In genomic region chr3:177905895-177906511, GRCh38 we compare ENCODE assay signal across 9 cellular contexts.
DNase-seq lines count a peak whose midpoint lies in the region; ATAC-seq and TF ChIP-seq lines count a peak whose summit lies in the region.
"Had no signal": no experiment of that assay in that cellular context is flagged by ENCODE, and none has a peak within 500 bp of the region (broad histone marks: within the 10 kb centered on the region; RNA-seq: fewer than 3 reads in every experiment).

No MANE protein-coding gene starts in this region.

- TF ChIP-seq CTCF in chondrocyte (IDR thresholded peaks at IDR 0.05): peak; percentile 41
- no peak for TF ChIP-seq CTCF in liver (IDR thresholded peaks at IDR 0.05; ENCODE audit: low read depth, low read length, missing input control)
- TF ChIP-seq CTCF in WERI-Rb-1 (IDR thresholded peaks at IDR 0.05; ENCODE audit: low read depth, low read length): no peak

- H3K4me1 ChIP-seq in liver (ENCODE audit: control insufficient read depth in 4 of 4, insufficient read depth in 4 of 4, low read length in 3 of 4): no peaks in the 10 kb centered on the region

- H3K27me3 Mint-ChIP-seq in chondrocyte (ENCODE audit: low read depth): no peaks in the 10 kb centered on the region
- no peaks in the 10 kb centered on the region for H3K27me3 Mint-ChIP-seq in activated T-helper 2 cell treated with anti-CD3 and anti-CD28 coated beads, Interferon-gamma antibody, Interleukin-2, Interleukin-4, amounts not matched to agents 10 μg/mL and 5 μg/mL and 100 μg/mL, durations not matched to agents 14 hours and 24 hours and 36 hours (ENCODE audit: low read depth)

- H3K4me3 ChIP-seq in liver (ENCODE audit: low read depth in 1 of 3, low read length in 3 of 3) (no peak overlapping the region), WERI-Rb-1 (ENCODE audit: low read depth, low read length) (no peak overlapping the region)

- H3K9ac ChIP-seq in liver (ENCODE audit: low read depth in 1 of 2, low read length in 2 of 2): no peak overlapping the region

- H3K27me3 ChIP-seq in liver (ENCODE audit: control insufficient read depth in 4 of 4, insufficient read depth in 4 of 4, low read length in 3 of 4) (no peaks in the 10 kb centered on the region), WERI-Rb-1 (ENCODE audit: insufficient read depth, low read depth, severe bottlenecking) (no peaks in the 10 kb centered on the region)

- peak overlapping the region; percentile 78 for H3K27ac Mint-ChIP-seq in chondrocyte (ENCODE audit: unreplicated experiment)
- H3K27ac Mint-ChIP-seq in activated T-helper 2 cell treated with anti-CD3 and anti-CD28 coated beads, Interferon-gamma antibody, Interleukin-2, Interleukin-4, amounts not matched to agents 10 μg/mL and 5 μg/mL and 100 μg/mL, durations not matched to agents 14 hours and 24 hours and 36 hours: no peak overlapping the region

- H3K9me3 Mint-ChIP-seq in chondrocyte (ENCODE audit: low read depth): peaks cover 16% of the 10 kb centered on the region
- H3K9me3 Mint-ChIP-seq in activated T-helper 2 cell treated with anti-CD3 and anti-CD28 coated beads, Interferon-gamma antibody, Interleukin-2, Interleukin-4, amounts not matched to agents 10 μg/mL and 5 μg/mL and 100 μg/mL, durations not matched to agents 14 hours and 24 hours and 36 hours: peaks cover 5% of the 10 kb centered on the region

- intact Hi-C loops in activated T-helper 2 cell treated with anti-CD3 and anti-CD28 coated beads, Interferon-gamma antibody, Interleukin-2, Interleukin-4, amounts not matched to agents 10 μg/mL and 5 μg/mL and 100 μg/mL, durations not matched to agents 14 hours and 24 hours and 36 hours (cut with micrococcal nuclease): no loop called here

- WGBS in liver: 81% methylated on average over 4 of the region's 4 CpGs

- no peak overlapping the region for H3K27ac ChIP-seq in liver (ENCODE audit: low read depth in 1 of 2, low read length in 2 of 2)
- H3K27ac ChIP-seq in WERI-Rb-1: no peak overlapping the region
- H3K27ac ChIP-seq: VCaP had no signal

- H3K36me3 ChIP-seq in liver (ENCODE audit: control insufficient read depth in 4 of 4, insufficient read depth in 3 of 4, low read depth in 1 of 4, low read length in 3 of 4) (peaks cover 0 to 4% (median 0%) of the 10 kb centered on the region in 4 donors), WERI-Rb-1 (no peaks in the 10 kb centered on the region)

- DNase-seq in HT1080 (ENCODE audit: low read depth) (peak; percentile 65), chondrocyte (ENCODE audit: low spot score) (no peak), superior temporal gyrus (ENCODE audit: extremely low spot score) (peak; percentile 71), WERI-Rb-1 (no peak), activated gamma-delta T cell treated with Interleukin-2 at 50 U/mL for 16 hours (no peak)
- no peak for DNase-seq in activated T-helper 2 cell treated with anti-CD3 and anti-CD28 coated beads, Interferon-gamma antibody, Interleukin-2, Interleukin-4, amounts not matched to agents 10 μg/mL and 5 μg/mL and 100 μg/mL, durations not matched to agents 14 hours and 24 hours and 36 hours (ENCODE audit: low spot score)

- H3K4me1 Mint-ChIP-seq in chondrocyte (ENCODE audit: low read depth): peaks cover 52% of the 10 kb centered on the region
- no peaks in the 10 kb centered on the region for H3K4me1 Mint-ChIP-seq in activated T-helper 2 cell treated with anti-CD3 and anti-CD28 coated beads, Interferon-gamma antibody, Interleukin-2, Interleukin-4, amounts not matched to agents 10 μg/mL and 5 μg/mL and 100 μg/mL, durations not matched to agents 14 hours and 24 hours and 36 hours (ENCODE audit: low read depth)

- TF ChIP-seq RAD21 in liver (IDR thresholded peaks at IDR 0.05): peak in 1 of 2 donors; percentile 40

- H3K9me3 ChIP-seq in liver (ENCODE audit: control insufficient read depth in 4 of 4, low read length in 3 of 4) (peaks cover 0 to 2% (median under 1%) of the 10 kb centered on the region in 4 donors), WERI-Rb-1 (ENCODE audit: severe bottlenecking) (no peaks in the 10 kb centered on the region)

- no peak overlapping the region for H3K4me3 Mint-ChIP-seq in chondrocyte (ENCODE audit: unreplicated experiment)
- no peak overlapping the region for H3K4me3 Mint-ChIP-seq in activated T-helper 2 cell treated with anti-CD3 and anti-CD28 coated beads, Interferon-gamma antibody, Interleukin-2, Interleukin-4, amounts not matched to agents 10 μg/mL and 5 μg/mL and 100 μg/mL, durations not matched to agents 14 hours and 24 hours and 36 hours (ENCODE audit: low read depth)

- peaks cover 14% of the 10 kb centered on the region for H3K36me3 Mint-ChIP-seq in chondrocyte (ENCODE audit: low read depth)
- no peaks in the 10 kb centered on the region for H3K36me3 Mint-ChIP-seq in activated T-helper 2 cell treated with anti-CD3 and anti-CD28 coated beads, Interferon-gamma antibody, Interleukin-2, Interleukin-4, amounts not matched to agents 10 μg/mL and 5 μg/mL and 100 μg/mL, durations not matched to agents 14 hours and 24 hours and 36 hours (ENCODE audit: low read depth)

- ATAC-seq in GM18907 (IDR thresholded peaks at IDR 0.05; ENCODE audit: unreplicated experiment): no peak

TF ChIP-seq in liver, 16 proteins besides CTCF, POLR2A, EP300 and RAD21:
- TF ChIP-seq FOXA1 (IDR thresholded peaks at IDR 0.05) (no peak), NR2F2 (IDR thresholded peaks at IDR 0.05) (peak; percentile 9)
TF ChIP-seq in liver: peak in this region for 1.

Comparison
In these comparisons a context has a peak if more than half of its experiments do, and no peak if none do; other contexts are left out.
1. DNase-seq: peak in HT1080 (single experiment) and superior temporal gyrus (single experiment); none in chondrocyte (single experiment), WERI-Rb-1 (single experiment), activated gamma-delta T cell treated with Interleukin-2 at 50 U/mL for 16 hours (single experiment) and activated T-helper 2 cell treated with anti-CD3 and anti-CD28 coated beads, Interferon-gamma antibody, Interleukin-2, Interleukin-4, amounts not matched to agents 10 μg/mL and 5 μg/mL and 100 μg/mL, durations not matched to agents 14 hours and 24 hours and 36 hours (single experiment).